1 cellular context compared by ENCODE assay signal in genomic region chr2:131535951-131536800, GRCh38. TPM values are rescaled to one million over a fixed set of nuclear protein-coding genes. Genes with fewer than 3 reads are reported as not detected.
"Had no signal": no experiment of that assay in that cellular context is flagged by ENCODE, and none has a peak within 500 bp of the region (broad histone marks: within the 10 kb centered on the region; RNA-seq: fewer than 3 reads in every experiment).

No MANE protein-coding gene starts in this region.

RNA-seq across cellular contexts. Expression of gene CCDC74A, which starts 8.5 kb away (rescaled TPM):
- polyA plus RNA-seq: IgD-negative memory B cell had no signal
